11 cellular contexts compared by ENCODE assay signal in genomic region chr22:21754523-21755128, GRCh38. TPM values are rescaled to one million over a fixed set of nuclear protein-coding genes. Genes with fewer than 3 reads are reported as not detected.
A peak's percentile ranks its signal among the peaks of the same experiment; 100 is the strongest.
DNase-seq lines count a peak whose midpoint lies in the region; ATAC-seq and TF ChIP-seq lines count a peak whose summit lies in the region.
"Had no signal": no experiment of that assay in that cellular context is flagged by ENCODE, and none has a peak within 500 bp of the region (broad histone marks: within the 10 kb centered on the region; RNA-seq: fewer than 3 reads in every experiment).

No MANE protein-coding gene starts in this region.

- intact Hi-C loops in transverse colon (cut with DNase I; ENCODE audit: low total_unique reads): no loop called here

- H3K4me3 ChIP-seq in AG04450 (ENCODE audit: low read depth, low read length) (no peak overlapping the region), NB4 (ENCODE audit: low read depth, low read length) (no peak overlapping the region), choroid plexus epithelial cell (ENCODE audit: low read depth, low read length) (peak overlapping the region; percentile 22), lung (no peak overlapping the region), transverse colon (no peak overlapping the region)

- TF ChIP-seq CTCF in AG04450 (IDR thresholded peaks at IDR 0.05; ENCODE audit: low read depth, low read length): no peak
- no peak for TF ChIP-seq CTCF in NB4 (IDR thresholded peaks at IDR 0.05; ENCODE audit: low read depth, low read length)
- TF ChIP-seq CTCF in choroid plexus epithelial cell (conservative IDR thresholded peaks at IDR 0.05; ENCODE audit: low read depth, low read length): no peak
- TF ChIP-seq CTCF in lung (IDR thresholded peaks at IDR 0.05; ENCODE audit: control extremely low read depth, extremely low read depth): no peak
- TF ChIP-seq CTCF in transverse colon (IDR thresholded peaks at IDR 0.05): no peak

- H3K9me3 ChIP-seq in AG04450 (ENCODE audit: control insufficient read depth, insufficient read depth, low read length) (no peaks in the 10 kb centered on the region), lung (ENCODE audit: control insufficient read depth in 2 of 2, insufficient read depth in 1 of 2, low read length in 1 of 2) (no peaks in the 10 kb centered on the region), transverse colon (no peaks in the 10 kb centered on the region)

- TF ChIP-seq POLR2A in NB4 (IDR thresholded peaks at IDR 0.05; ENCODE audit: extremely low read depth, insufficient read length) (no peak), transverse colon (IDR thresholded peaks at IDR 0.05) (no peak)

- peak; percentile 64 for ATAC-seq in lung (ENCODE audit: insufficient read depth, low FRiP score)
- no peak for ATAC-seq in GM21381 (IDR thresholded peaks at IDR 0.05; ENCODE audit: unreplicated experiment)

- 45 to 54% methylated on average over 14 of the region's 14 CpGs for WGBS in lung, 2 donors
- WGBS in transverse colon (ENCODE audit: low coverage in 1 of 2), 2 donors: 40% methylated on average over 13 of the region's 14 CpGs; no CpG with 5 or more reads in 1 of the 2 donors

- H3K27ac ChIP-seq in AG04450 (ENCODE audit: low read depth, low read length) (peak overlapping the region; percentile 21), lung (ENCODE audit: low read depth in 1 of 2, low read length in 1 of 2) (no peak overlapping the region), transverse colon (no peak overlapping the region)
- H3K27ac ChIP-seq: C4-2B had no signal

- in situ Hi-C loops in transverse colon (cut with MboI; ENCODE audit: low pct_ligation_motif_present in 1 of 4, low pct_unique_long_range_greater_than_20kb in 1 of 4, low sequenced_read_pairs in 3 of 4): no loop called here

- peaks cover 0 to 2% of the 10 kb centered on the region in 2 donors for H3K4me1 ChIP-seq in lung (ENCODE audit: control insufficient read depth in 2 of 2, insufficient read depth in 2 of 2, low read length in 2 of 2)
- H3K4me1 ChIP-seq in transverse colon: peaks cover 0 to 11% (median 3%) of the 10 kb centered on the region in 4 donors

- no peak for DNase-seq in AG04450 (ENCODE audit: low read depth, low spot score)
- peak; percentile 95 for DNase-seq in NB4 (ENCODE audit: low read depth)
- peak; percentile 43 for DNase-seq in choroid plexus epithelial cell (ENCODE audit: low read depth)
- DNase-seq in lung (ENCODE audit: low spot score): no peak
- no peak for DNase-seq in transverse colon
- DNase-seq in SW480 (ENCODE audit: low spot score): no peak
- no peak for DNase-seq in ureter (ENCODE audit: low spot score)
- DNase-seq: activated naive CD4-positive, alpha-beta T cell; foreskin melanocyte had no signal

- CTCF ChIA-PET in AG04450 (lab: Charles Lee): no interaction called here

- H3K36me3 ChIP-seq in lung (ENCODE audit: control insufficient read depth in 2 of 2, insufficient read depth in 2 of 2, low read length in 2 of 2) (peaks cover 0 to 7% of the 10 kb centered on the region in 2 donors), transverse colon (no peaks in the 10 kb centered on the region)

- no peak for TF ChIP-seq EP300 in transverse colon (IDR thresholded peaks at IDR 0.05; ENCODE audit: low read depth)

- POLR2A ChIA-PET in AG04450 (lab: Yijun Ruan, JAX): interaction anchor here (1.2 to 1.4 kb wide), 2 partner anchors 11 to 19 kb away, joined by 5 to 11 read pairs; partner anchors contain the start of gene YPEL1

- H3K27me3 ChIP-seq in AG04450 (ENCODE audit: control insufficient read depth, insufficient read depth, low read length) (no peaks in the 10 kb centered on the region), lung (ENCODE audit: control insufficient read depth, insufficient read depth) (no peaks in the 10 kb centered on the region), transverse colon (no peaks in the 10 kb centered on the region)

RNA-seq across cellular contexts. Expression of gene YPEL1, which starts 19.0 kb away (rescaled TPM):
- polyA plus RNA-seq in AG04450 (2011; rRNA removed) (5.5 and 6.1 TPM in 2 replicates), lung (1 to 10 TPM; 1.6 to 3.0 TPM)
- polyA minus RNA-seq in AG04450 (2011; rRNA and poly(A)+ RNA removed): 4.2 and 5.0 TPM in 2 replicates
- total RNA-seq in lung (10 to 100 TPM in 1 of 2 donors, 1 to 10 TPM in 1; 4.0 to 15.1 TPM), transverse colon (1 to 10 TPM in 3 of 4 donors, not detected in 1; 2.9 to 9.0 (median 4.6) TPM), ureter (1.7 TPM)

Comparison
In these comparisons a context has a peak if more than half of its experiments do, and no peak if none do; other contexts are left out.
1. DNase-seq: peak in NB4 (single experiment) and choroid plexus epithelial cell (single experiment); none in AG04450 (single experiment), lung (single experiment), transverse colon (single experiment), SW480 (single experiment) and ureter (single experiment).